Comparison of ENCODE assay signal across 31 cellular contexts in genomic region chr15:25224396-25224795, GRCh38.
DNase-seq lines count a peak whose midpoint lies in the region; ATAC-seq, FAIRE-seq and TF ChIP-seq lines count a peak whose summit lies in the region.
"Had no signal": no experiment of that assay in that cellular context is flagged by ENCODE, and none has a peak within 500 bp of the region (broad histone marks: within the 10 kb centered on the region; RNA-seq: fewer than 3 reads in every experiment).

No MANE protein-coding gene starts in this region.

- H3K9me3 ChIP-seq in HepG2 (ENCODE audit: low read length) (peaks cover 100% of the 10 kb centered on the region), right lobe of liver (no peaks in the 10 kb centered on the region), mesenchymal stem cell (ENCODE audit: control insufficient read depth, low read length) (peaks cover 5% of the 10 kb centered on the region)
- H3K9me3 ChIP-seq: A549, BE2C had no signal

- no peaks in the 10 kb centered on the region for H3K79me2 ChIP-seq in HepG2 (ENCODE audit: insufficient read depth, low read length)

- no peak overlapping the region for H2BK15ac ChIP-seq in mesenchymal stem cell (ENCODE audit: low read depth, poor library complexity, severe bottlenecking)

- DNase-seq in HepG2 (ENCODE audit: low spot score) (no peak), right lobe of liver (no peak), mesenchymal stem cell (no peak)
- DNase-seq: 8988T; ACHN; AML-193; BE2C; C1 segment of cervical spinal cord; Caco-2; Calu3; CD4-positive, alpha-beta memory T cell; CD4-positive, alpha-beta T cell; CD4-positive, CD25-positive, alpha-beta regulatory T cell; CD8-positive, alpha-beta memory T cell; CD8-positive, alpha-beta T cell; COR-L47; DMS 273 treated with DMSO at 0.1 percent for 48 hours; DMS153; DMS53; DMS79; DMS79 treated with DMSO at 0.1 percent for 48 hours; DND-41; EL had no signal

- no TSS peak for BruUV-seq in HepG2 (replicated peaks; lab: Mats Ljungman, UMichigan)

- no peak overlapping the region for H3K23ac ChIP-seq in mesenchymal stem cell (ENCODE audit: low read length in 2 of 2)

- in situ Hi-C loops in HepG2 (cut with HindIII; ENCODE audit: extremely low pct_ligation_motif_present, low pct_unique_long_range_greater_than_20kb), result no loop called here

- H2BK120ac ChIP-seq in mesenchymal stem cell (ENCODE audit: low read depth, low read length), result no peak overlapping the region

- WGBS in HepG2 (ENCODE audit: low lambda C conversion rate), result 33% methylated on average over 5 of the region's 5 CpGs
- 88% methylated on average over 3 of the region's 5 CpGs for WGBS in right lobe of liver (ENCODE audit: insufficient coverage, low coverage, low lambda C conversion rate, missing lambda C conversion rate)
- 75% methylated on average over 5 of the region's 5 CpGs for WGBS in mesenchymal stem cell

- H3K4me3 ChIP-seq in HepG2 (replicated peaks in 1 of 3; ENCODE audit: insufficient read depth in 1 of 3, low read depth in 2 of 3, low read length in 3 of 3) (no peak overlapping the region), right lobe of liver (no peak overlapping the region), mesenchymal stem cell (ENCODE audit: insufficient read depth in 1 of 2, low read depth in 1 of 2, low read length in 2 of 2) (no peak overlapping the region)
- H3K4me3 ChIP-seq: A549; BLaER1; BLaER1 treated with 17β-estradiol and CSF1 and Interleukin-3, amounts not matched to agents 10 nM and 100 nM had no signal

- no peaks in the 10 kb centered on the region for H3K79me1 ChIP-seq in mesenchymal stem cell (replicated peaks; ENCODE audit: low read length, poor library complexity, severe bottlenecking)

- TF ChIP-seq POLR2A in HepG2 (IDR thresholded peaks at IDR 0.05; ENCODE audit: insufficient read depth in 1 of 2, low read depth in 2 of 2, low read length in 2 of 2), result no peak
- TF ChIP-seq POLR2A in right lobe of liver (IDR thresholded peaks at IDR 0.05), result no peak

- H2AK5ac ChIP-seq in mesenchymal stem cell (ENCODE audit: low read length, severe bottlenecking), result no peak overlapping the region

- no peak overlapping the region for H2BK5ac ChIP-seq in mesenchymal stem cell (ENCODE audit: low read depth, low read length, poor library complexity, severe bottlenecking)

- H3K14ac ChIP-seq in mesenchymal stem cell (ENCODE audit: low read length in 2 of 2), result no peak overlapping the region

- POLR2A ChIA-PET in HepG2 (lab: Yijun Ruan, JAX), result no interaction called here

- no peak overlapping the region for H3K9ac ChIP-seq in HepG2 (ENCODE audit: insufficient read depth, low read depth, low read length)
- H3K9ac ChIP-seq in mesenchymal stem cell (ENCODE audit: low read length), result no peak overlapping the region
- H3K9ac ChIP-seq: BLaER1; BLaER1 treated with 17β-estradiol and CSF1 and Interleukin-3, amounts not matched to agents 10 nM and 100 nM had no signal

- no peaks in the 10 kb centered on the region for H4K20me1 ChIP-seq in HepG2 (ENCODE audit: insufficient read depth, low read length)
- H4K20me1 ChIP-seq: BLaER1; BLaER1 treated with 17β-estradiol and CSF1 and Interleukin-3, amounts not matched to agents 10 nM and 100 nM had no signal

- H3K4ac ChIP-seq in mesenchymal stem cell (ENCODE audit: low read depth in 1 of 2, low read length in 2 of 2), result no peak overlapping the region

- intact Hi-C loops in HepG2 (cut with micrococcal nuclease; ENCODE audit: unreplicated experiment), result no loop called here
- intact Hi-C loops in right lobe of liver (cut with DNase I), result no loop called here

- CTCF ChIA-PET in HepG2 (lab: Yijun Ruan, JAX; ENCODE audit: low intra/inter-chr PET ratio, low total read pairs), result no interaction called here

- no peak overlapping the region for H2BK12ac ChIP-seq in mesenchymal stem cell (ENCODE audit: low read length in 2 of 2)

- TF ChIP-seq EP300 in HepG2 (IDR thresholded peaks at IDR 0.05; ENCODE audit: low read depth in 2 of 2, low read length in 2 of 2) (no peak), HepG2 (CRISPR knock-in tag; IDR thresholded peaks at IDR 0.05; ENCODE audit: borderline replicate concordance) (no peak)

- H3K18ac ChIP-seq in mesenchymal stem cell (ENCODE audit: low read depth in 1 of 2, low read length in 2 of 2), result no peak overlapping the region

- TF ChIP-seq CTCF in HepG2 (CRISPR knock-in tag; IDR thresholded peaks at IDR 0.05), result no peak
- no peak for TF ChIP-seq CTCF in right lobe of liver (IDR thresholded peaks at IDR 0.05)

- TF ChIP-seq RAD21 in HepG2 (CRISPR knock-in tag; IDR thresholded peaks at IDR 0.05), result no peak

- no peak for ATAC-seq in HepG2
- ATAC-seq in right lobe of liver, result no peak
- no peak for ATAC-seq in GM21515 (IDR thresholded peaks at IDR 0.05; ENCODE audit: unreplicated experiment)
- ATAC-seq: A549; CD8-positive, alpha-beta T cell had no signal

- peak overlapping the region; percentile 35 for H4K91ac ChIP-seq in mesenchymal stem cell (ENCODE audit: low read length)

- H4K8ac ChIP-seq in mesenchymal stem cell (ENCODE audit: low read length), result peak overlapping the region; percentile 60

- H2AFZ ChIP-seq in HepG2 (ENCODE audit: low read length), result no peak overlapping the region
- no peak overlapping the region for H2AFZ ChIP-seq in mesenchymal stem cell (ENCODE audit: low read depth, low read length)

- H3K4me2 ChIP-seq in HepG2 (ENCODE audit: low read depth, low read length) (no peak overlapping the region), mesenchymal stem cell (ENCODE audit: low read length, poor library complexity, severe bottlenecking) (no peak overlapping the region)
- H3K4me2 ChIP-seq: A549; BLaER1; BLaER1 treated with 17β-estradiol and CSF1 and Interleukin-3, amounts not matched to agents 10 nM and 100 nM had no signal

- H3K4me1 ChIP-seq in HepG2 (ENCODE audit: insufficient read depth, low read length) (no peaks in the 10 kb centered on the region), right lobe of liver (no peaks in the 10 kb centered on the region), mesenchymal stem cell (ENCODE audit: control insufficient read depth, insufficient read depth, low read depth, low read length) (no peaks in the 10 kb centered on the region)
- H3K4me1 ChIP-seq: A549; BE2C; BLaER1; BLaER1 treated with 17β-estradiol and CSF1 and Interleukin-3, amounts not matched to agents 10 nM and 100 nM; Caco-2 had no signal

- no peak overlapping the region for H3K27ac ChIP-seq in HepG2 (ENCODE audit: extremely low read length, insufficient read depth, low read length)
- no peak overlapping the region for H3K27ac ChIP-seq in right lobe of liver
- H3K27ac ChIP-seq in mesenchymal stem cell (ENCODE audit: low read length, poor library complexity, severe bottlenecking), result no peak overlapping the region
- H3K27ac ChIP-seq: 22Rv1; A549; BLaER1; BLaER1 treated with 17β-estradiol and CSF1 and Interleukin-3, amounts not matched to agents 10 nM and 100 nM; C4-2B had no signal

- H3K27me3 ChIP-seq in HepG2 (ENCODE audit: control insufficient read depth in 1 of 2, insufficient read depth in 2 of 2, low read length in 2 of 2) (no peaks in the 10 kb centered on the region), right lobe of liver (no peaks in the 10 kb centered on the region), mesenchymal stem cell (ENCODE audit: control insufficient read depth in 1 of 2, insufficient read depth in 1 of 2, low read length in 2 of 2) (no peaks in the 10 kb centered on the region)
- H3K27me3 ChIP-seq: BE2C; BLaER1; BLaER1 treated with 17β-estradiol and CSF1 and Interleukin-3, amounts not matched to agents 10 nM and 100 nM had no signal

- no peaks in the 10 kb centered on the region for H3K36me3 ChIP-seq in HepG2 (replicated peaks in 1 of 2; ENCODE audit: control insufficient read depth in 1 of 2, insufficient read depth in 2 of 2, low read length in 2 of 2)
- no peaks in the 10 kb centered on the region for H3K36me3 ChIP-seq in right lobe of liver
- no peaks in the 10 kb centered on the region for H3K36me3 ChIP-seq in mesenchymal stem cell (ENCODE audit: control insufficient read depth in 1 of 2, insufficient read depth in 2 of 2, low read depth in 1 of 2, low read length in 2 of 2)
- H3K36me3 ChIP-seq: BE2C; BLaER1; BLaER1 treated with 17β-estradiol and CSF1 and Interleukin-3, amounts not matched to agents 10 nM and 100 nM had no signal

- FAIRE-seq in HepG2 (lab: Jason Lieb, UNC), result no peak
- FAIRE-seq: A204.1, A549, D721Med had no signal

TF ChIP-seq in HepG2, 621 proteins besides CTCF, POLR2A, EP300 and RAD21 (continues in another document):
- TF ChIP-seq AFF4 (CRISPR knock-in tag; IDR thresholded peaks at IDR 0.05), result no peak
